In the genomic region with DNA sequence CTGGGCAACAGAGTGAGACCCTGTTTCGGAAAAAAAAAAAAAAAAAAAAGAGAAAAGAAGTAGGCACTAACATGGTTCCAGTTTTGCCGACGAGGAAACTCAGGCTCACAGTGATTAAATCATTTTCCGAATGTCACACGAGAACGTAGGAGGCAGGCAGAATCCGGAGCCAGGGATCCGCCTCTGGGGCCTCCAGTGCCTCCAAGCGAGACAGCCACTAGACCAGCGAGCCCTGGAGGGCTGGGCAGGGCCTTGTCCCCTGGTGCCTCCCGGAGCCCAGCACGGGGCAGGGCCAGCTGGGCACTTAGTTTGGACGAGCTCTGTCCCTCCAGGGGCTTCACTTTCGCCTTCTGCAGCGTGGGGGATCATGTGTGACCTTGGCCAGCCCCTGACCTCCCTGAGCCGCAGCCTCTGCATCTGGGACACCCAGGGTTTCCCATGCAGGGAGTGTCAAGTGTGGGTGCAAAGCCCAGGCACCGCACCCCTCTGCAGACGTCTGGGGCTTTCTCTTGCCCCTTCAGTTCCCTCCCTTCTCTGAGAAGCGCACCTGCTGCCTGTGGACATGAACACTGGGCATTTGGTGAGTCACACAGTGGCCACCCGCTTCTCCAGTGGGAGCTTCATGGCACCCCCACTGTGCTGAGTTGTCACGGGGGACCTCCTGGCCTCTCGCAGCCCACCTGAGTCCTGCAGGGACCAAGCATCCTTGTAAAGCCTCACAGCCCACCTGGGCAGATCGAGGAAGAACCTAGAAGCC, we compare ENCODE assay signal across 8 cellular contexts.
DNase-seq lines count a peak whose midpoint lies in the region; ATAC-seq, FAIRE-seq and TF ChIP-seq lines count a peak whose summit lies in the region.

No MANE protein-coding gene starts in this region.

- H3K14ac ChIP-seq in mesenchymal stem cell (ENCODE audit: low read length in 2 of 2) = peak overlapping the region in 1 of 2 experiments; percentile 78

- no peak overlapping the region for H3K4me3 Mint-ChIP-seq in astrocyte (ENCODE audit: unreplicated experiment)

- H4K20me1 ChIP-seq in astrocyte (ENCODE audit: insufficient read depth, low read length) = peaks cover 68% of the 10 kb centered on the region

- H3K27me3 ChIP-seq in H7 (ENCODE audit: control insufficient read depth, insufficient read depth, low read length) (no peaks in the 10 kb centered on the region), astrocyte (ENCODE audit: insufficient read depth, low read length) (no peaks in the 10 kb centered on the region), mesenchymal stem cell (ENCODE audit: control insufficient read depth in 1 of 2, insufficient read depth in 1 of 2, low read length in 2 of 2) (no peaks in the 10 kb centered on the region)

- H3K27ac Mint-ChIP-seq in astrocyte (ENCODE audit: unreplicated experiment) = peak overlapping the region; percentile 78

- peaks cover 63% of the 10 kb centered on the region for H3K79me1 ChIP-seq in mesenchymal stem cell (replicated peaks; ENCODE audit: low read length, poor library complexity, severe bottlenecking)

- CTCF ChIA-PET in A549 (lab: Yijun Ruan, JAX) = interaction anchor here (1.0 to 2.7 kb wide), 10 partner anchors 9 to 236 kb away, joined by 3 to 15 read pairs (median 4); no protein-coding TSS in a partner anchor

- peak overlapping the region; percentile 18 for H2AK5ac ChIP-seq in mesenchymal stem cell (ENCODE audit: low read length, severe bottlenecking)

- H2BK15ac ChIP-seq in mesenchymal stem cell (ENCODE audit: low read depth, poor library complexity, severe bottlenecking) = peak overlapping the region; percentile 6

- peak overlapping the region; percentile 77 for H4K91ac ChIP-seq in mesenchymal stem cell (ENCODE audit: low read length)

- H3K4me3 ChIP-seq in A549 (peak overlapping the region; percentile 33), H7 (ENCODE audit: insufficient read depth, low read depth, low read length) (no peak overlapping the region), astrocyte (ENCODE audit: insufficient read depth, low read depth, low read length) (peak overlapping the region; percentile 38), mesenchymal stem cell (ENCODE audit: insufficient read depth in 1 of 2, low read depth in 1 of 2, low read length in 2 of 2) (peak overlapping the region in 1 of 2 experiments; percentile 60)

- peak overlapping the region; percentile 99 to 100 for H3K27ac ChIP-seq in A549
- peak overlapping the region; percentile 75 for H3K27ac ChIP-seq in astrocyte (ENCODE audit: low read depth, low read length)
- H3K27ac ChIP-seq in mesenchymal stem cell (ENCODE audit: low read length, poor library complexity, severe bottlenecking) = no peak overlapping the region

- H3K9ac ChIP-seq in astrocyte (ENCODE audit: low read length) (peak overlapping the region; percentile 70), mesenchymal stem cell (ENCODE audit: low read length) (peak overlapping the region; percentile 81)

- H3K4me2 ChIP-seq in A549 (peak overlapping the region; percentile 85), astrocyte (ENCODE audit: low read length) (peak overlapping the region; percentile 86), mesenchymal stem cell (ENCODE audit: low read length, poor library complexity, severe bottlenecking) (peak overlapping the region; percentile 40)

- H2AFZ ChIP-seq in astrocyte (ENCODE audit: low read depth, low read length) (peak overlapping the region; percentile 39), mesenchymal stem cell (ENCODE audit: low read depth, low read length) (no peak overlapping the region)

- WGBS in A549 (ENCODE audit: missing lambda C conversion rate) = 14% methylated on average over 21 of the region's 23 CpGs
- 78% methylated on average over 23 of the region's 23 CpGs for WGBS in mesenchymal stem cell

- peak overlapping the region in 1 of 2 experiments; percentile 78 for H3K23ac ChIP-seq in mesenchymal stem cell (ENCODE audit: low read length in 2 of 2)

- POLR2A ChIA-PET in A549 (lab: Yijun Ruan, JAX) = interaction anchor here (0.7 to 1.9 kb wide), 13 partner anchors 19 to 242 kb away, joined by 3 to 12 read pairs (median 6); no protein-coding TSS in a partner anchor

- H3K9me3 Mint-ChIP-seq in astrocyte (ENCODE audit: unreplicated experiment) = no peaks in the 10 kb centered on the region

- ATAC-seq in A549 (peak; percentile 17 to 48; a peak in 4 of 6 replicates), GM18873 (IDR thresholded peaks at IDR 0.05; ENCODE audit: low FRiP score, unreplicated experiment) (no peak)

- peaks cover 3% of the 10 kb centered on the region for H3K36me3 Mint-ChIP-seq in astrocyte (ENCODE audit: low read depth, unreplicated experiment)

- TF ChIP-seq RAD21 in A549 (conservative IDR thresholded peaks at IDR 0.05 in 1 of 2, IDR thresholded peaks at IDR 0.05 in 1 of 2) = no peak

- H3K79me2 ChIP-seq in astrocyte (ENCODE audit: insufficient read depth, low read length) = peaks cover 17% of the 10 kb centered on the region

- H2BK120ac ChIP-seq in mesenchymal stem cell (ENCODE audit: low read depth, low read length) = no peak overlapping the region

- H3K27me3 Mint-ChIP-seq in astrocyte (ENCODE audit: low read depth, unreplicated experiment) = no peaks in the 10 kb centered on the region

- H4K8ac ChIP-seq in mesenchymal stem cell (ENCODE audit: low read length) = peak overlapping the region; percentile 54

- FAIRE-seq in A549 (lab: Jason Lieb, UNC) (no peak), astrocyte (lab: Jason Lieb, UNC) (no peak)

- H2BK12ac ChIP-seq in mesenchymal stem cell (ENCODE audit: low read length in 2 of 2) = peak overlapping the region; percentile 65 to 87

- no peak overlapping the region for H2BK5ac ChIP-seq in mesenchymal stem cell (ENCODE audit: low read depth, low read length, poor library complexity, severe bottlenecking)

- H3K36me3 ChIP-seq in H7 (replicated peaks; ENCODE audit: control insufficient read depth, insufficient read depth, low read length) (no peaks in the 10 kb centered on the region), astrocyte (ENCODE audit: insufficient read depth, low read length) (no peaks in the 10 kb centered on the region), mesenchymal stem cell (ENCODE audit: control insufficient read depth in 1 of 2, insufficient read depth in 2 of 2, low read depth in 1 of 2, low read length in 2 of 2) (peaks cover 23 to 81% of the 10 kb centered on the region in 2 experiments)

- TF ChIP-seq EP300 in A549 (IDR thresholded peaks at IDR 0.05) = no peak

- H3K18ac ChIP-seq in mesenchymal stem cell (ENCODE audit: low read depth in 1 of 2, low read length in 2 of 2) = peak overlapping the region; percentile 59 to 88

- peak overlapping the region in 1 of 2 experiments; percentile 85 for H3K4ac ChIP-seq in mesenchymal stem cell (ENCODE audit: low read depth in 1 of 2, low read length in 2 of 2)

- TF ChIP-seq CTCF in A549 (IDR thresholded peaks at IDR 0.05) (no peak), astrocyte (IDR thresholded peaks at IDR 0.05; ENCODE audit: insufficient read depth, low read depth, low read length) (no peak)

- DNase-seq in A549 (ENCODE audit: low read depth in 1 of 2, low spot score in 1 of 2) = peak; percentile 64 to 66
- peak; percentile 78 for DNase-seq in H7
- DNase-seq in astrocyte (ENCODE audit: low read depth) = no peak
- peak; percentile 49 for DNase-seq in mesenchymal stem cell
- no peak for DNase-seq in activated CD4-positive, CD25-positive, alpha-beta regulatory T cell treated with anti-CD3 and anti-CD28 coated beads, Interleukin-2, amount 50 U/mL, for 72 hours
- no peak for DNase-seq in COLO829 (ENCODE audit: low spot score)
- no peak for DNase-seq in NCI-H226

- no peak; the same call in 1 of the 2 replicates for TF ChIP-seq POLR2A in A549 (IDR thresholded peaks at IDR 0.05; ENCODE audit: low read length)

- H3K4me1 ChIP-seq in A549 = peaks cover 79% of the 10 kb centered on the region
- peaks cover 36% of the 10 kb centered on the region for H3K4me1 ChIP-seq in astrocyte (ENCODE audit: insufficient read depth, low read length)
- peaks cover 56% of the 10 kb centered on the region for H3K4me1 ChIP-seq in mesenchymal stem cell (ENCODE audit: control insufficient read depth, insufficient read depth, low read depth, low read length)

- H3K9me3 ChIP-seq in A549 = no peaks in the 10 kb centered on the region
- H3K9me3 ChIP-seq in astrocyte (ENCODE audit: insufficient read depth, low read depth, low read length) = no peaks in the 10 kb centered on the region
- H3K9me3 ChIP-seq in mesenchymal stem cell (ENCODE audit: control insufficient read depth, low read length) = no peaks in the 10 kb centered on the region

- H3K4me1 Mint-ChIP-seq in astrocyte (ENCODE audit: low read depth, unreplicated experiment) = peaks cover 4% of the 10 kb centered on the region

TF ChIP-seq in A549, 52 proteins besides CTCF, POLR2A, EP300 and RAD21 (continues in another document):
- TF ChIP-seq, protein P1, sequence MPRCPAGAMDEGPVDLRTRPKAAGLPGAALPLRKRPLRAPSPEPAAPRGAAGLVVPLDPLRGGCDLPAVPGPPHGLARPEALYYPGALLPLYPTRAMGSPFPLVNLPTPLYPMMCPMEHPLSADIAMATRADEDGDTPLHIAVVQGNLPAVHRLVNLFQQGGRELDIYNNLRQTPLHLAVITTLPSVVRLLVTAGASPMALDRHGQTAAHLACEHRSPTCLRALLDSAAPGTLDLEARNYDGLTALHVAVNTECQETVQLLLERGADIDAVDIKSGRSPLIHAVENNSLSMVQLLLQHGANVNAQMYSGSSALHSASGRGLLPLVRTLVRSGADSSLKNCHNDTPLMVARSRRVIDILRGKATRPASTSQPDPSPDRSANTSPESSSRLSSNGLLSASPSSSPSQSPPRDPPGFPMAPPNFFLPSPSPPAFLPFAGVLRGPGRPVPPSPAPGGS (IDR thresholded peaks at IDR 0.05) = 0 out of 3 replicates have a peak, but pooled peaks have one; percentile 21
- TF ChIP-seq, protein P2, sequence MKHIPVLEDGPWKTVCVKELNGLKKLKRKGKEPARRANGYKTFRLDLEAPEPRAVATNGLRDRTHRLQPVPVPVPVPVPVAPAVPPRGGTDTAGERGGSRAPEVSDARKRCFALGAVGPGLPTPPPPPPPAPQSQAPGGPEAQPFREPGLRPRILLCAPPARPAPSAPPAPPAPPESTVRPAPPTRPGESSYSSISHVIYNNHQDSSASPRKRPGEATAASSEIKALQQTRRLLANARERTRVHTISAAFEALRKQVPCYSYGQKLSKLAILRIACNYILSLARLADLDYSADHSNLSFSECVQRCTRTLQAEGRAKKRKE (CRISPR knock-in tag; IDR thresholded peaks at IDR 0.05; ENCODE audit: low read depth) = 0 out of 2 replicates have a peak, but pooled peaks have one; percentile 9
- peak; percentile 38; the same call in 1 of the 2 replicates for TF ChIP-seq ZSCAN20 (CRISPR knock-in tag; IDR thresholded peaks at IDR 0.05)
- TF ChIP-seq CHD2 (IDR thresholded peaks at IDR 0.05; ENCODE audit: low read length, partially characterized antibody) = peak; percentile 0
- no peak for TF ChIP-seq FOSL2 (IDR thresholded peaks at IDR 0.05)
- TF ChIP-seq FOSL2 (CRISPR knock-in tag; IDR thresholded peaks at IDR 0.05) = peak; percentile 35
- peak; percentile 38; the same call in 1 of the 2 replicates for TF ChIP-seq TFCP2L1 (CRISPR knock-in tag; IDR thresholded peaks at IDR 0.05)

Comparison
In these comparisons a context has a peak if more than half of its experiments do, and no peak if none do; other contexts are left out.
1. DNase-seq: peak in A549 (2 of 2), H7 (single experiment) and mesenchymal stem cell (single experiment); none in astrocyte (single experiment), activated CD4-positive, CD25-positive, alpha-beta regulatory T cell treated with anti-CD3 and anti-CD28 coated beads, Interleukin-2, amount 50 U/mL, for 72 hours (single experiment), COLO829 (single experiment) and NCI-H226 (single experiment).
2. Peak in every context shown above with its lines, with median percentiles within 50 percentile points of each other: H3K4me2 ChIP-seq.